ENCODE assay signal across 11 cellular contexts in genomic region chr4:41146716-41147506, GRCh38.
DNase-seq lines count a peak whose midpoint lies in the region; ATAC-seq and TF ChIP-seq lines count a peak whose summit lies in the region.
"Had no signal": no experiment of that assay in that cellular context is flagged by ENCODE, and none has a peak within 500 bp of the region (broad histone marks: within the 10 kb centered on the region; RNA-seq: fewer than 3 reads in every experiment).

No MANE protein-coding gene starts in this region.

- CTCF ChIA-PET in Calu3 (lab: Charles Lee): no interaction called here

- H3K4me3 ChIP-seq in adipocyte (ENCODE audit: low read length): peak overlapping the region; percentile 37

- H3K4me3 Mint-ChIP-seq in glutamatergic neuron (ENCODE audit: unreplicated experiment) (peak overlapping the region; percentile 22), osteocyte (ENCODE audit: unreplicated experiment) (no peak overlapping the region), Calu3 (ENCODE audit: low read depth, unreplicated experiment) (no peak overlapping the region)

- no peaks in the 10 kb centered on the region for H3K36me3 Mint-ChIP-seq in glutamatergic neuron (ENCODE audit: unreplicated experiment)
- H3K36me3 Mint-ChIP-seq in osteocyte (ENCODE audit: unreplicated experiment): peaks cover 1% of the 10 kb centered on the region
- no peaks in the 10 kb centered on the region for H3K36me3 Mint-ChIP-seq in Calu3 (ENCODE audit: insufficient read depth, unreplicated experiment)

- no peaks in the 10 kb centered on the region for H3K9me3 ChIP-seq in adipocyte (ENCODE audit: control insufficient read depth, low read length)

- peak overlapping the region; percentile 74 for H3K9ac ChIP-seq in adipocyte (ENCODE audit: low read length)

- ATAC-seq in HG03378 (IDR thresholded peaks at IDR 0.05; ENCODE audit: unreplicated experiment): no peak
- no peak for ATAC-seq in GM21528 (IDR thresholded peaks at IDR 0.05; ENCODE audit: low FRiP score, unreplicated experiment)

- DNase-seq in Daoy (ENCODE audit: low read depth) (peak; percentile 55), adipocyte (ENCODE audit: low read depth) (peak; percentile 42), glutamatergic neuron (peak; percentile 24), osteocyte (ENCODE audit: extremely low spot score, unreplicated experiment) (no peak), Calu3 (no peak), GF-D8 (lab: John Stamatoyannopoulos, UW) (no peak)
- DNase-seq: COR-L47; effector CD4-positive, alpha-beta T cell; NCI-H1105 had no signal

- H3K9me3 Mint-ChIP-seq in glutamatergic neuron (ENCODE audit: unreplicated experiment) (peaks cover 2% of the 10 kb centered on the region), osteocyte (ENCODE audit: unreplicated experiment) (no peaks in the 10 kb centered on the region), Calu3 (ENCODE audit: low read depth, unreplicated experiment) (no peaks in the 10 kb centered on the region)

- BruUV-seq in Calu3 (replicated peaks; lab: Mats Ljungman, UMichigan): no TSS peak

- H3K4me1 ChIP-seq in adipocyte (ENCODE audit: control insufficient read depth, insufficient read depth, low read length): peaks cover 69% of the 10 kb centered on the region

- TF ChIP-seq CTCF in glutamatergic neuron (IDR thresholded peaks at IDR 0.05; ENCODE audit: partially characterized antibody, unreplicated experiment) (no peak), osteocyte (IDR thresholded peaks at IDR 0.05) (no peak), Calu3 (IDR thresholded peaks at IDR 0.05; ENCODE audit: unreplicated experiment) (no peak)

- no peaks in the 10 kb centered on the region for H3K36me3 ChIP-seq in adipocyte (ENCODE audit: control insufficient read depth, insufficient read depth, low read length, severe bottlenecking)

- no peaks in the 10 kb centered on the region for H3K27me3 ChIP-seq in adipocyte (replicated peaks; ENCODE audit: control insufficient read depth, insufficient read depth, low read length)

- H3K27me3 Mint-ChIP-seq in glutamatergic neuron (ENCODE audit: unreplicated experiment): no peaks in the 10 kb centered on the region
- H3K27me3 Mint-ChIP-seq in osteocyte (ENCODE audit: unreplicated experiment): no peaks in the 10 kb centered on the region
- H3K27me3 Mint-ChIP-seq in Calu3 (ENCODE audit: unreplicated experiment): no peaks in the 10 kb centered on the region

- peak overlapping the region; percentile 65 for H3K27ac Mint-ChIP-seq in glutamatergic neuron (ENCODE audit: unreplicated experiment)
- H3K27ac Mint-ChIP-seq in osteocyte (ENCODE audit: unreplicated experiment): peak overlapping the region; percentile 48
- H3K27ac Mint-ChIP-seq in Calu3 (ENCODE audit: unreplicated experiment): no peak overlapping the region

- intact Hi-C loops in Calu3 (cut with micrococcal nuclease; ENCODE audit: unreplicated experiment): no loop called here

- H3K4me1 Mint-ChIP-seq in glutamatergic neuron (ENCODE audit: low read depth, unreplicated experiment) (peaks cover 12% of the 10 kb centered on the region), osteocyte (ENCODE audit: unreplicated experiment) (peaks cover 62% of the 10 kb centered on the region), Calu3 (ENCODE audit: low read depth, unreplicated experiment) (no peaks in the 10 kb centered on the region)

Comparison
In these comparisons a context has a peak if more than half of its experiments do, and no peak if none do; other contexts are left out.
1. DNase-seq: peak in Daoy (single experiment), adipocyte (single experiment) and glutamatergic neuron (single experiment); none in osteocyte (single experiment), Calu3 (single experiment) and GF-D8 (single experiment).